8 cellular contexts compared by ENCODE assay signal in the genomic region with DNA sequence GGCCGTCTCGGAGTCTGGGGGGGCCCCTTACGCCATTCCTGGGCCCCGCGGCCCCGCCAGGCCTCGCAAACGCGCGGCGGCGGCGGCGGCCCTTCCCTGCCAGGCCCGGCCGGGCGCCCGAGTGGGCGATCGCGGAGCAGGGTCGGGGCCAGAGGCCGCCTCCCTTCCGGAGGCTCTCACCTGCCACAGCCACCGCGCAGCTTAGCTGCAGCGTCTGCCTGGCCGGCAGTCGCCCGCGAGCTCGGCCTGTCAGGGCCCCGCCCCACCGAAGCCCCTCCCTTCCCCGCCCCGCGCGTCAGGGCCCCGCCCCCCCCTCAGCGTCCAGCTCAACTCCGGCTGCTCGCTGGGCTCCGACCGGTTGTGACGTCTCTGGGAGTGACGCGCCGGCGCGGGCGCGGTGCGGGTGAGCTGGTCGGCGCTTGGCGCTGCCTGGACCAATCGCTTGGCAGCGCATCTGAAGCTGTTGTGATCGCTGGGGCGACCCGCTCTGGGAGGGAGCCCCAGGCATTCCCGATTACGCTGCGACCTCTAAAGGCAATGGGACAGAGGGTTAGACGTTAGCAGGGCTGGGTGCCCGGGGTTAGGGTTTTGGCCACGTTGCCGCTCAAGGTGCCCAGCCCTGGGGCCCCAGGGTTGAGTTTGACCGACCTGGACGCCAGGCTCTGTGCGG. TPM values are rescaled to one million over a fixed set of nuclear protein-coding genes. Genes with fewer than 3 reads are reported as not detected.
A peak's percentile ranks its signal among the peaks of the same experiment; 100 is the strongest.
DNase-seq lines count a peak whose midpoint lies in the region; ATAC-seq and TF ChIP-seq lines count a peak whose summit lies in the region.

A gene with protein sequence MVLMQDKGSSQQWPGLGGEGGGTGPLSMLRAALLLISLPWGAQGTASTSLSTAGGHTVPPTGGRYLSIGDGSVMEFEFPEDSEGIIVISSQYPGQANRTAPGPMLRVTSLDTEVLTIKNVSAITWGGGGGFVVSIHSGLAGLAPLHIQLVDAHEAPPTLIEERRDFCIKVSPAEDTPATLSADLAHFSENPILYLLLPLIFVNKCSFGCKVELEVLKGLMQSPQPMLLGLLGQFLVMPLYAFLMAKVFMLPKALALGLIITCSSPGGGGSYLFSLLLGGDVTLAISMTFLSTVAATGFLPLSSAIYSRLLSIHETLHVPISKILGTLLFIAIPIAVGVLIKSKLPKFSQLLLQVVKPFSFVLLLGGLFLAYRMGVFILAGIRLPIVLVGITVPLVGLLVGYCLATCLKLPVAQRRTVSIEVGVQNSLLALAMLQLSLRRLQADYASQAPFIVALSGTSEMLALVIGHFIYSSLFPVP (minus strand): TSS at position 216 of the 670 bp plus-strand sequence. CDS start 1,689 bp downstream, outside the sequence.

- no peak for TF ChIP-seq CTCF in GM10266 (IDR thresholded peaks at IDR 0.05; ENCODE audit: control insufficient read depth, insufficient read depth, low read depth, missing control alignments)

- H3K27ac Mint-ChIP-seq in activated naive CD4-positive, alpha-beta T cell treated with anti-CD3 and anti-CD28 coated beads, Interleukin-2, amount 50 U/mL, for 72 hours = peak within 1 kb of the TSS; percentile 81 to 84

- ATAC-seq in HG02642 (IDR thresholded peaks at IDR 0.05; ENCODE audit: poor library complexity, unreplicated experiment) = peak; percentile 80
- peak; percentile 93 to 94 for ATAC-seq in activated naive CD4-positive, alpha-beta T cell treated with anti-CD3 and anti-CD28 coated beads, Interleukin-2, amount 50 U/mL, for 72 hours

- H3K9me3 Mint-ChIP-seq in activated naive CD4-positive, alpha-beta T cell treated with anti-CD3 and anti-CD28 coated beads, Interleukin-2, amount 50 U/mL, for 72 hours = no peaks in the 10 kb centered on the region

- peak; percentile 94 for DNase-seq in GM10266 (ENCODE audit: extremely low spot score)
- peak; percentile 94 for DNase-seq in NCI-H1105 (lab: John Stamatoyannopoulos, UW)
- peak; percentile 53 for DNase-seq in SKM-1 (lab: John Stamatoyannopoulos, UW; ENCODE audit: unreplicated experiment)
- DNase-seq in activated naive CD4-positive, alpha-beta T cell treated with anti-CD3 and anti-CD28 coated beads, Interleukin-2, amount 50 U/mL, for 72 hours (ENCODE audit: low spot score in 2 of 2) = peak; percentile 81 to 94
- DNase-seq in glomerular endothelial cell (ENCODE audit: extremely low read depth, low read depth, low spot score) = peak; percentile 54
- peak; percentile 36 to 95 (median 88) for DNase-seq in nucleus accumbens (lab: John Stamatoyannopoulos, UW)
- DNase-seq in superior temporal gyrus (ENCODE audit: extremely low spot score) = peak; percentile 89

- H3K36me3 Mint-ChIP-seq in activated naive CD4-positive, alpha-beta T cell treated with anti-CD3 and anti-CD28 coated beads, Interleukin-2, amount 50 U/mL, for 72 hours = peaks cover 5% of the 10 kb centered on the region in 2 donors

RNA-seq across cellular contexts. Expression of the gene that starts here (rescaled TPM):
- total RNA-seq in activated naive CD4-positive, alpha-beta T cell treated with anti-CD3 and anti-CD28 coated beads, Interleukin-2, amount 50 U/mL, for 72 hours = 10 to 100 TPM in 1 of 2 donors, 1 to 10 TPM in 1; 9.8 to 15.6 TPM
- total RNA-seq in glomerular endothelial cell = 31.8 and 33.3 TPM in 2 replicates

Comparison
In these comparisons a context has a peak if more than half of its experiments do, and no peak if none do; other contexts are left out.
1. Peak in every context shown above with its lines: DNase-seq and ATAC-seq.